24 cellular contexts compared by ENCODE assay signal in the genomic region with DNA sequence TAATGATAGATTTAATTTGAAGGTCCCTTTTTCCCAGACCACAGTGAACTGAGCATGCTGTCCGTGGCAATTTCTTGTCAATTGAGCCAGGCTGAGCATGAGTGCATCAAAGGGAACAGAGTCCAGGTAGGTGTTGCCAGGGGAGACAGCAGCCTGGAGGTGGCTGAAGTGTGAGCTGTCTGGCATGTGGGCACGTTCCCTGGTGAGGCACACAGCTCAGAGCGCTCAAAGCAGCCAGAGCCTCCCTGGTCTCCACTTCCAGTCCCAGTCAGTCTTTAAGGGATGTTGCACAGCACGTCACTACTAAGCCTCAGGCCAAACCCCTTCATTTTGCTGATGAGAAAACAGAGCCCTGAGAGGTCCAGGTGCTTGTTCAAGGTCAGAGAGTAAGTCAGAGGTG.
"Had no signal": no experiment of that assay in that cellular context is flagged by ENCODE, and none has a peak within 500 bp of the region (broad histone marks: within the 10 kb centered on the region; RNA-seq: fewer than 3 reads in every experiment).

No MANE protein-coding gene starts in this region.

- H3K36me3 ChIP-seq: adrenal gland, ascending aorta, cardiac muscle cell, gastrocnemius medialis, neutrophil, right lobe of liver, uterus had no signal

- DNase-seq: activated CD4-positive, alpha-beta memory T cell treated with anti-CD3 and anti-CD28 coated beads for 36 hours; activated CD8-positive, alpha-beta memory T cell treated with anti-CD3 and anti-CD28 coated beads, Interleukin-2, amount 50 U/mL, for 4 hours; activated naive CD4-positive, alpha-beta T cell; activated T-cell treated with anti-CD3 and anti-CD28 coated beads, Interleukin-2, amount 50 U/mL, for 4 hours; effector memory CD4-positive, alpha-beta T cell; glutamatergic neuron; left cardiac atrium; mammary epithelial cell; stimulated activated CD4-positive, alpha-beta T cell treated with anti-CD3 and anti-CD28 coated beads, Interleukin-15, amount 100 ng/mL, for 24 hours; stimulated activated CD4-positive, alpha-beta T cell treated with anti-CD3 and anti-CD28 coated beads, Interleukin-2, amount 100 ng/mL, for 24 hours; stimulated activated naive CD4-positive, alpha-beta T cell; trophoblast cell; uterus had no signal

- H3K4me1 ChIP-seq: adrenal gland, ascending aorta, gastrocnemius medialis, right lobe of liver, uterus had no signal

- H3K9me3 ChIP-seq: adrenal gland, ascending aorta, gastrocnemius medialis, neutrophil, right lobe of liver, uterus had no signal

- H3K27ac ChIP-seq: adrenal gland, ascending aorta, cardiac muscle cell, coronary artery, dorsolateral prefrontal cortex, gastrocnemius medialis, neutrophil, right lobe of liver, SK-N-MC, uterus, VCaP had no signal

- H3K4me3 ChIP-seq: adrenal gland, ascending aorta, cardiac muscle cell, coronary artery, dorsolateral prefrontal cortex, gastrocnemius medialis, right lobe of liver, SK-N-MC, smooth muscle cell, uterus had no signal

- H3K27me3 ChIP-seq: adrenal gland, ascending aorta, cardiac muscle cell, gastrocnemius medialis, neutrophil, right lobe of liver, uterus had no signal

- ATAC-seq: activated T-cell treated with anti-CD3 and anti-CD28 coated beads, Interleukin-2, amount 50 U/mL, for 4 hours had no signal
